7 cellular contexts compared by ENCODE assay signal in the genomic region with DNA sequence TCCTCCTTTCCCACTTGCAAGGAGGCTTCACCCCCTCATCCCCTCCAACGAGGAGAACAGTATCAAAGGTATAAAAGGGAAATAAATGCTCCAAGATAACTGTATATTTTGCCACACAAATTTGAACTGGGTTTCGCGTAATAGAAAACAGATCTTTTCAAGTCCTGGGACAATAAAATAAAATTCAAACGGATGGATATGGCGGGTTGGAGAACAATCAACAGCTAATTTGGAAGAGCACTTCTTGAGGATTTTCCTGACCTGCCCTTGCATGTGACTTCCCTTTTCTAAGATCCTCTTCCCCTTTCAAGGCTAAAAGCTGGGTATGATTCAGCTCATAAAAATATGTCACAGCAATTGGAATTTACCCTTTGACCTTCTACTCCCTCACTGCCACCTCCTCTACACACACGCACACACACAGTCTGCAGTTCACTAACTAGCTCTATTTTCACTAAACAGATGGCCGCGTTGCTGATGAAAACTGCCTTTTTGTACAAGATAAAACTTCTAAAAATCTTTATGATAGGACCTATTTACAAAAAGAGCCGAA.
DNase-seq lines count a peak whose midpoint lies in the region; ATAC-seq, FAIRE-seq and TF ChIP-seq lines count a peak whose summit lies in the region.

No MANE protein-coding gene starts in this region.

- TF ChIP-seq POLR2A in HepG2 (IDR thresholded peaks at IDR 0.05; ENCODE audit: insufficient read depth in 1 of 2, low read depth in 2 of 2, low read length in 2 of 2) = no peak

- H3K4me3 ChIP-seq in mammary epithelial cell (replicated peaks in 1 of 3; ENCODE audit: insufficient read depth in 1 of 3, low read depth in 2 of 3, low read length in 3 of 3) (no peak overlapping the region), HepG2 (replicated peaks in 1 of 3; ENCODE audit: insufficient read depth in 1 of 3, low read depth in 2 of 3, low read length in 3 of 3) (no peak overlapping the region), upper lobe of right lung (peak overlapping the region; percentile 37)

- FAIRE-seq in HepG2 (lab: Jason Lieb, UNC) = no peak

- POLR2A ChIA-PET in HepG2 (lab: Yijun Ruan, JAX) = no interaction called here

- no peak for TF ChIP-seq CTCF in mammary epithelial cell (conservative IDR thresholded peaks at IDR 0.05 in 1 of 2, IDR thresholded peaks at IDR 0.05 in 1 of 2; ENCODE audit: extremely low read depth in 1 of 2, insufficient read depth in 1 of 2, low read depth in 1 of 2, low read length in 2 of 2)
- TF ChIP-seq CTCF in HepG2 (CRISPR knock-in tag; IDR thresholded peaks at IDR 0.05) = no peak
- no peak for TF ChIP-seq CTCF in upper lobe of right lung (IDR thresholded peaks at IDR 0.05)

- dilution Hi-C loops in mammary epithelial cell (cut with HindIII; ENCODE audit: low sequenced_read_pairs) = no loop called here

- H3K4me2 ChIP-seq in mammary epithelial cell (ENCODE audit: insufficient read depth, low read depth, low read length) (peak overlapping the region; percentile 43), HepG2 (ENCODE audit: low read depth, low read length) (no peak overlapping the region)

- 91% methylated on average over 9 of the region's 9 CpGs for WGBS in mammary epithelial cell (ENCODE audit: low coverage, missing lambda C conversion rate)
- 51% methylated on average over 9 of the region's 9 CpGs for WGBS in HepG2 (ENCODE audit: low lambda C conversion rate)

- H4K20me1 ChIP-seq in mammary epithelial cell (ENCODE audit: insufficient read depth, low read length) = no peaks in the 10 kb centered on the region
- H4K20me1 ChIP-seq in HepG2 (ENCODE audit: insufficient read depth, low read length) = no peaks in the 10 kb centered on the region

- H3K27me3 ChIP-seq in mammary epithelial cell (ENCODE audit: insufficient read depth, low read length) (no peaks in the 10 kb centered on the region), HepG2 (ENCODE audit: control insufficient read depth in 1 of 2, insufficient read depth in 2 of 2, low read length in 2 of 2) (no peaks in the 10 kb centered on the region), upper lobe of right lung (no peaks in the 10 kb centered on the region)

- CTCF ChIA-PET in mammary epithelial cell (lab: Charles Lee; ENCODE audit: low non-redundant PET) = no interaction called here
- CTCF ChIA-PET in HepG2 (lab: Yijun Ruan, JAX; ENCODE audit: low intra/inter-chr PET ratio, low total read pairs) = no interaction called here

- H3K27ac ChIP-seq in mammary epithelial cell (ENCODE audit: insufficient read depth, low read depth, low read length) (no peak overlapping the region), HepG2 (ENCODE audit: extremely low read length, insufficient read depth, low read length) (no peak overlapping the region), upper lobe of right lung (peak overlapping the region; percentile 55)

- BruUV-seq in mammary epithelial cell (replicated peaks; lab: Mats Ljungman, UMichigan) (no TSS peak), HepG2 (replicated peaks; lab: Mats Ljungman, UMichigan) (no TSS peak)

- no peak for TF ChIP-seq EP300 in HepG2 (IDR thresholded peaks at IDR 0.05; ENCODE audit: low read depth in 2 of 2, low read length in 2 of 2)
- no peak for TF ChIP-seq EP300 in HepG2 (CRISPR knock-in tag; IDR thresholded peaks at IDR 0.05; ENCODE audit: borderline replicate concordance)

- intact Hi-C loops in mammary epithelial cell (cut with micrococcal nuclease) = loop anchor here (1.0 to 10.0 kb wide), 4 partner anchors 182 to 712 kb away; a partner anchor contains a TSS
- intact Hi-C loops in HepG2 (cut with micrococcal nuclease; ENCODE audit: unreplicated experiment) = loop anchor here (10.0 kb wide), 1 partner anchor 154 kb away; no protein-coding TSS in a partner anchor
- intact Hi-C loops in upper lobe of right lung (cut with DNase I) = no loop called here

- DNase-seq in LHCN-M2 (ENCODE audit: low read depth) (peak; percentile 92), mammary epithelial cell (peak; percentile 23), HepG2 (ENCODE audit: low spot score) (peak; percentile 34), upper lobe of right lung (no peak), NCI-H146 (lab: John Stamatoyannopoulos, UW) (no peak), NCI-H187 treated with DMSO at 0.1 percent for 48 hours (lab: John Stamatoyannopoulos, UW) (no peak)

- H3K4me1 ChIP-seq in mammary epithelial cell (ENCODE audit: insufficient read depth, low read length) (peaks cover 5% of the 10 kb centered on the region), HepG2 (ENCODE audit: insufficient read depth, low read length) (no peaks in the 10 kb centered on the region), upper lobe of right lung (no peaks in the 10 kb centered on the region)

- H2AFZ ChIP-seq in mammary epithelial cell (ENCODE audit: low read depth, low read length) (peak overlapping the region; percentile 78), HepG2 (ENCODE audit: low read length) (no peak overlapping the region)

- H3K9ac ChIP-seq in mammary epithelial cell (ENCODE audit: insufficient read depth, low read length) = no peak overlapping the region
- H3K9ac ChIP-seq in HepG2 (ENCODE audit: insufficient read depth, low read depth, low read length) = no peak overlapping the region

- in situ Hi-C loops in mammary epithelial cell (cut with MboI; ENCODE audit: low sequenced_read_pairs in 2 of 2) (loop anchor here in 1 of 2 donors (25.0 kb wide), 2 partner anchors 137 to 713 kb away; no protein-coding TSS in a partner anchor), HepG2 (cut with HindIII; ENCODE audit: extremely low pct_ligation_motif_present, low pct_unique_long_range_greater_than_20kb) (loop anchor here (5.0 to 25.0 kb wide), 3 partner anchors 536 to 1138 kb away; no protein-coding TSS in a partner anchor)

- ATAC-seq in HepG2 (peak; percentile 76), upper lobe of right lung (peak; percentile 78), HG03521 (IDR thresholded peaks at IDR 0.05; ENCODE audit: unreplicated experiment) (no peak)

- no peaks in the 10 kb centered on the region for H3K36me3 ChIP-seq in mammary epithelial cell (ENCODE audit: insufficient read depth, low read length)
- no peaks in the 10 kb centered on the region for H3K36me3 ChIP-seq in HepG2 (replicated peaks in 1 of 2; ENCODE audit: control insufficient read depth in 1 of 2, insufficient read depth in 2 of 2, low read length in 2 of 2)
- H3K36me3 ChIP-seq in upper lobe of right lung = no peaks in the 10 kb centered on the region

- no peaks in the 10 kb centered on the region for H3K9me3 ChIP-seq in mammary epithelial cell (replicated peaks; ENCODE audit: insufficient read depth, low read length)
- H3K9me3 ChIP-seq in HepG2 (ENCODE audit: low read length) = no peaks in the 10 kb centered on the region
- no peaks in the 10 kb centered on the region for H3K9me3 ChIP-seq in upper lobe of right lung

- H3K79me2 ChIP-seq in mammary epithelial cell (ENCODE audit: insufficient read depth, low read length) (no peaks in the 10 kb centered on the region), HepG2 (ENCODE audit: insufficient read depth, low read length) (no peaks in the 10 kb centered on the region)

- TF ChIP-seq RAD21 in HepG2 (CRISPR knock-in tag; IDR thresholded peaks at IDR 0.05) = no peak

TF ChIP-seq in HepG2, 621 proteins besides CTCF, POLR2A, EP300 and RAD21 (continues in another document):
- TF ChIP-seq ZNF10 (CRISPR knock-in tag; IDR thresholded peaks at IDR 0.05; ENCODE audit: borderline replicate concordance, low read depth) (no peak), SP140L (CRISPR knock-in tag; IDR thresholded peaks at IDR 0.05; ENCODE audit: borderline replicate concordance) (no peak), CBX1 (IDR thresholded peaks at IDR 0.05; ENCODE audit: low read depth) (no peak), ELF1 (CRISPR knock-in tag; IDR thresholded peaks at IDR 0.05) (no peak), ZBTB7A (CRISPR knock-in tag; IDR thresholded peaks at IDR 0.05) (no peak), ZNF652 (CRISPR knock-in tag; IDR thresholded peaks at IDR 0.05; ENCODE audit: borderline replicate concordance, low read depth) (no peak), ZFP36L1 (CRISPR knock-in tag; IDR thresholded peaks at IDR 0.05) (no peak), NR2F6 (IDR thresholded peaks at IDR 0.05) (peak; percentile 72), NR2F6 (CRISPR knock-in tag; IDR thresholded peaks at IDR 0.05) (peak; percentile 34; the same call in 1 of the 2 replicates), ARID2 (CRISPR knock-in tag; IDR thresholded peaks at IDR 0.05; ENCODE audit: borderline replicate concordance) (no peak)
- TF ChIP-seq, protein P1, sequence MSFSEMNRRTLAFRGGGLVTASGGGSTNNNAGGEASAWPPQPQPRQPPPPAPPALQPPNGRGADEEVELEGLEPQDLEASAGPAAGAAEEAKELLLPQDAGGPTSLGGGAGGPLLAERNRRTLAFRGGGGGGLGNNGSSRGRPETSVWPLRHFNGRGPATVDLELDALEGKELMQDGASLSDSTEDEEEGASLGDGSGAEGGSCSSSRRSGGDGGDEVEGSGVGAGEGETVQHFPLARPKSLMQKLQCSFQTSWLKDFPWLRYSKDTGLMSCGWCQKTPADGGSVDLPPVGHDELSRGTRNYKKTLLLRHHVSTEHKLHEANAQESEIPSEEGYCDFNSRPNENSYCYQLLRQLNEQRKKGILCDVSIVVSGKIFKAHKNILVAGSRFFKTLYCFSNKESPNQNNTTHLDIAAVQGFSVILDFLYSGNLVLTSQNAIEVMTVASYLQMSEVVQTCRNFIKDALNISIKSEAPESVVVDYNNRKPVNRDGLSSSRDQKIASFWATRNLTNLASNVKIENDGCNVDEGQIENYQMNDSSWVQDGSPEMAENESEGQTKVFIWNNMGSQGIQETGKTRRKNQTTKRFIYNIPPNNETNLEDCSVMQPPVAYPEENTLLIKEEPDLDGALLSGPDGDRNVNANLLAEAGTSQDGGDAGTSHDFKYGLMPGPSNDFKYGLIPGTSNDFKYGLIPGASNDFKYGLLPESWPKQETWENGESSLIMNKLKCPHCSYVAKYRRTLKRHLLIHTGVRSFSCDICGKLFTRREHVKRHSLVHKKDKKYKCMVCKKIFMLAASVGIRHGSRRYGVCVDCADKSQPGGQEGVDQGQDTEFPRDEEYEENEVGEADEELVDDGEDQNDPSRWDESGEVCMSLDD (CRISPR knock-in tag; IDR thresholded peaks at IDR 0.05; ENCODE audit: borderline replicate concordance) = no peak
- TF ChIP-seq, protein P2, sequence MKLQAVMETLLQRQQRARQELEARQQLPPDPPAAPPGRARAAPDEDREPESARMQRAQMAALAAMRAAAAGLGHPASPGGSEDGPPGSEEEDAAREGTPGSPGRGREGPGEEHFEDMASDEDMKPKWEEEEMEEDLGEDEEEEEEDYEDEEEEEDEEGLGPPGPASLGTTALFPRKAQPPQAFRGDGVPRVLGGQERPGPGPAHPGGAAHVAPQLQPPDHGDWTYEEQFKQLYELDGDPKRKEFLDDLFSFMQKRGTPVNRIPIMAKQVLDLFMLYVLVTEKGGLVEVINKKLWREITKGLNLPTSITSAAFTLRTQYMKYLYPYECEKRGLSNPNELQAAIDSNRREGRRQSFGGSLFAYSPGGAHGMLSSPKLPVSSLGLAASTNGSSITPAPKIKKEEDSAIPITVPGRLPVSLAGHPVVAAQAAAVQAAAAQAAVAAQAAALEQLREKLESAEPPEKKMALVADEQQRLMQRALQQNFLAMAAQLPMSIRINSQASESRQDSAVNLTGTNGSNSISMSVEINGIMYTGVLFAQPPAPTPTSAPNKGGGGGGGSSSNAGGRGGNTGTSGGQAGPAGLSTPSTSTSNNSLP (IDR thresholded peaks at IDR 0.05; ENCODE audit: low read depth, low read length) = peak; percentile 47; the same call in 1 of the 2 replicates

Comparison
In these comparisons a context has a peak if more than half of its experiments do, and no peak if none do; other contexts are left out.
1. DNase-seq: peak in LHCN-M2 (single experiment), mammary epithelial cell (single experiment) and HepG2 (single experiment); none in upper lobe of right lung (single experiment), NCI-H146 (single experiment) and NCI-H187 treated with DMSO at 0.1 percent for 48 hours (single experiment).